1 cellular context compared by ENCODE assay signal in genomic region chr1:25103180-25103790, GRCh38.
TF ChIP-seq lines count a peak whose summit lies in the region.

No MANE protein-coding gene starts in this region.

TF ChIP-seq in K562, 482 proteins besides CTCF, POLR2A, EP300 and RAD21 (continued from another document):
- TF ChIP-seq, protein P1, sequence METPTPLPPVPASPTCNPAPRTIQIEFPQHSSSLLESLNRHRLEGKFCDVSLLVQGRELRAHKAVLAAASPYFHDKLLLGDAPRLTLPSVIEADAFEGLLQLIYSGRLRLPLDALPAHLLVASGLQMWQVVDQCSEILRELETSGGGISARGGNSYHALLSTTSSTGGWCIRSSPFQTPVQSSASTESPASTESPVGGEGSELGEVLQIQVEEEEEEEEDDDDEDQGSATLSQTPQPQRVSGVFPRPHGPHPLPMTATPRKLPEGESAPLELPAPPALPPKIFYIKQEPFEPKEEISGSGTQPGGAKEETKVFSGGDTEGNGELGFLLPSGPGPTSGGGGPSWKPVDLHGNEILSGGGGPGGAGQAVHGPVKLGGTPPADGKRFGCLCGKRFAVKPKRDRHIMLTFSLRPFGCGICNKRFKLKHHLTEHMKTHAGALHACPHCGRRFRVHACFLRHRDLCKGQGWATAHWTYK (CRISPR knock-in tag; IDR thresholded peaks at IDR 0.05), result 0 out of 2 replicates have a peak, but pooled peaks have one; percentile 58
- TF ChIP-seq, protein P2, sequence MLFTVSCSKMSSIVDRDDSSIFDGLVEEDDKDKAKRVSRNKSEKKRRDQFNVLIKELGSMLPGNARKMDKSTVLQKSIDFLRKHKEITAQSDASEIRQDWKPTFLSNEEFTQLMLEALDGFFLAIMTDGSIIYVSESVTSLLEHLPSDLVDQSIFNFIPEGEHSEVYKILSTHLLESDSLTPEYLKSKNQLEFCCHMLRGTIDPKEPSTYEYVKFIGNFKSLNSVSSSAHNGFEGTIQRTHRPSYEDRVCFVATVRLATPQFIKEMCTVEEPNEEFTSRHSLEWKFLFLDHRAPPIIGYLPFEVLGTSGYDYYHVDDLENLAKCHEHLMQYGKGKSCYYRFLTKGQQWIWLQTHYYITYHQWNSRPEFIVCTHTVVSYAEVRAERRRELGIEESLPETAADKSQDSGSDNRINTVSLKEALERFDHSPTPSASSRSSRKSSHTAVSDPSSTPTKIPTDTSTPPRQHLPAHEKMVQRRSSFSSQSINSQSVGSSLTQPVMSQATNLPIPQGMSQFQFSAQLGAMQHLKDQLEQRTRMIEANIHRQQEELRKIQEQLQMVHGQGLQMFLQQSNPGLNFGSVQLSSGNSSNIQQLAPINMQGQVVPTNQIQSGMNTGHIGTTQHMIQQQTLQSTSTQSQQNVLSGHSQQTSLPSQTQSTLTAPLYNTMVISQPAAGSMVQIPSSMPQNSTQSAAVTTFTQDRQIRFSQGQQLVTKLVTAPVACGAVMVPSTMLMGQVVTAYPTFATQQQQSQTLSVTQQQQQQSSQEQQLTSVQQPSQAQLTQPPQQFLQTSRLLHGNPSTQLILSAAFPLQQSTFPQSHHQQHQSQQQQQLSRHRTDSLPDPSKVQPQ (CRISPR knock-in tag; IDR thresholded peaks at IDR 0.05; ENCODE audit: borderline replicate concordance), result no peak
- TF ChIP-seq PYGO2 (tag; IDR thresholded peaks at IDR 0.05), result no peak
